ENCODE assay signal across 17 cellular contexts in genomic region chr15:77021088-77021481, GRCh38. TPM values are rescaled to one million over a fixed set of nuclear protein-coding genes. Genes with fewer than 3 reads are reported as not detected.
DNase-seq lines count a peak whose midpoint lies in the region; ATAC-seq lines count a peak whose summit lies in the region.
"Had no signal": no experiment of that assay in that cellular context is flagged by ENCODE, and none has a peak within 500 bp of the region (broad histone marks: within the 10 kb centered on the region; RNA-seq: fewer than 3 reads in every experiment).

No MANE protein-coding gene starts in this region.

- peaks cover 61% of the 10 kb centered on the region for H3K36me3 Mint-ChIP-seq in activated CD4-positive, alpha-beta T cell treated with anti-CD3 and anti-CD28 coated beads, Interleukin-2, amount 10 ng/mL, durations not matched to agents 7 days and 5 days (ENCODE audit: low read depth)
- peaks cover 2% of the 10 kb centered on the region for H3K36me3 Mint-ChIP-seq in activated naive CD8-positive, alpha-beta T cell
- peaks cover 0 to 33% (median 0%) of the 10 kb centered on the region in 3 donors for H3K36me3 Mint-ChIP-seq in naive thymus-derived CD8-positive, alpha-beta T cell

- H3K27me3 Mint-ChIP-seq in activated CD4-positive, alpha-beta T cell treated with anti-CD3 and anti-CD28 coated beads, Interleukin-2, amount 10 ng/mL, durations not matched to agents 7 days and 5 days, result no peaks in the 10 kb centered on the region
- H3K27me3 Mint-ChIP-seq in activated naive CD8-positive, alpha-beta T cell, result no peaks in the 10 kb centered on the region
- no peaks in the 10 kb centered on the region for H3K27me3 Mint-ChIP-seq in naive thymus-derived CD8-positive, alpha-beta T cell

- H3K27ac Mint-ChIP-seq in activated CD4-positive, alpha-beta T cell treated with anti-CD3 and anti-CD28 coated beads, Interleukin-2, amount 10 ng/mL, durations not matched to agents 7 days and 5 days, result peak overlapping the region; percentile 98
- peak overlapping the region; percentile 98 for H3K27ac Mint-ChIP-seq in activated naive CD8-positive, alpha-beta T cell
- peak overlapping the region; percentile 90 to 99 (median 96) for H3K27ac Mint-ChIP-seq in naive thymus-derived CD8-positive, alpha-beta T cell

- DNase-seq in activated CD4-positive, alpha-beta T cell treated with anti-CD3 and anti-CD28 coated beads, Interleukin-2, amount 10 ng/mL, durations not matched to agents 7 days and 5 days, result no peak
- no peak for DNase-seq in activated CD4-positive, alpha-beta T cell treated with anti-CD3 and anti-CD28 coated beads for 48 hours
- peak in 1 of 10 donors; percentile 52 for DNase-seq in naive thymus-derived CD8-positive, alpha-beta T cell
- DNase-seq in KG1 (lab: John Stamatoyannopoulos, UW) (no peak), inferior parietal cortex (ENCODE audit: extremely low spot score) (no peak), cerebellum (ENCODE audit: low spot score) (no peak)
- DNase-seq: activated CD4-positive, CD25-positive, alpha-beta regulatory T cell treated with anti-CD3 and anti-CD28 coated beads, Interleukin-2, amount 50 U/mL, for 72 hours; activated gamma-delta T cell; NCI-H2171 treated with DMSO at 0.1 percent for 48 hours; upper lobe of right lung had no signal

- POLR2A ChIA-PET in activated CD4-positive, alpha-beta T cell treated with anti-CD3 and anti-CD28 coated beads, Interleukin-2, amount 10 ng/mL, durations not matched to agents 7 days and 5 days (lab: Charles Lee), result no interaction called here
- POLR2A ChIA-PET in naive thymus-derived CD8-positive, alpha-beta T cell (lab: Charles Lee), result interaction anchor here (6.7 kb wide), 1 partner anchor 25 kb away, joined by 72 read pairs; the partner anchor contains the start of gene PSTPIP1

- H3K9me3 ChIP-seq in KOPT-K1 (ENCODE audit: insufficient read depth, low read length, poor library complexity, severe bottlenecking), result no peaks in the 10 kb centered on the region
- H3K9me3 ChIP-seq: breast epithelium, Caco-2, upper lobe of right lung had no signal

- peak overlapping the region; percentile 71 for H3K27ac ChIP-seq in KOPT-K1 (ENCODE audit: low read depth, low read length, poor library complexity, severe bottlenecking)
- H3K27ac ChIP-seq: breast epithelium, upper lobe of right lung had no signal

- no peak for ATAC-seq in naive thymus-derived CD8-positive, alpha-beta T cell
- ATAC-seq: left colon, upper lobe of right lung had no signal

- no peaks in the 10 kb centered on the region for H3K9me3 Mint-ChIP-seq in activated CD4-positive, alpha-beta T cell treated with anti-CD3 and anti-CD28 coated beads, Interleukin-2, amount 10 ng/mL, durations not matched to agents 7 days and 5 days
- H3K9me3 Mint-ChIP-seq in activated naive CD8-positive, alpha-beta T cell (ENCODE audit: low read depth), result no peaks in the 10 kb centered on the region
- no peaks in the 10 kb centered on the region for H3K9me3 Mint-ChIP-seq in naive thymus-derived CD8-positive, alpha-beta T cell

- peaks cover 5% of the 10 kb centered on the region; the same call in 1 of the 2 replicates for H3K36me3 ChIP-seq in KOPT-K1 (ENCODE audit: insufficient read depth, low read length)
- H3K36me3 ChIP-seq: breast epithelium, upper lobe of right lung had no signal

- H3K4me3 Mint-ChIP-seq in activated CD4-positive, alpha-beta T cell treated with anti-CD3 and anti-CD28 coated beads, Interleukin-2, amount 10 ng/mL, durations not matched to agents 7 days and 5 days, result peak overlapping the region; percentile 54
- no peak overlapping the region for H3K4me3 Mint-ChIP-seq in activated naive CD8-positive, alpha-beta T cell
- H3K4me3 Mint-ChIP-seq in naive thymus-derived CD8-positive, alpha-beta T cell, result peak overlapping the region in 7 of 10 donors; percentile 8 to 80 (median 74)

- CTCF ChIA-PET in activated CD4-positive, alpha-beta T cell treated with anti-CD3 and anti-CD28 coated beads, Interleukin-2, amount 10 ng/mL, durations not matched to agents 7 days and 5 days (lab: Charles Lee), result interaction anchor here (2.5 kb wide), 1 partner anchor 10 kb away, joined by 12 read pairs; no protein-coding TSS in a partner anchor

- peaks cover 77% of the 10 kb centered on the region for H3K4me1 Mint-ChIP-seq in activated CD4-positive, alpha-beta T cell treated with anti-CD3 and anti-CD28 coated beads, Interleukin-2, amount 10 ng/mL, durations not matched to agents 7 days and 5 days
- H3K4me1 Mint-ChIP-seq in activated naive CD8-positive, alpha-beta T cell (ENCODE audit: low read depth), result peaks cover 74% of the 10 kb centered on the region
- H3K4me1 Mint-ChIP-seq in naive thymus-derived CD8-positive, alpha-beta T cell, result peaks cover 36 to 87% (median 75%) of the 10 kb centered on the region in 4 donors

RNA-seq across cellular contexts. Expression of gene PSTPIP1, which starts 26.2 kb away (rescaled TPM):
- 100 to 1,000 TPM; 135 to 176 TPM for total RNA-seq in activated CD4-positive, alpha-beta T cell treated with anti-CD3 and anti-CD28 coated beads, Interleukin-2, amount 10 ng/mL, durations not matched to agents 7 days and 5 days
- 100 to 1,000 TPM; 118 to 124 TPM for total RNA-seq in naive thymus-derived CD8-positive, alpha-beta T cell
- polyA plus RNA-seq in naive thymus-derived CD8-positive, alpha-beta T cell, result 10 to 100 TPM; 34.0 to 50.6 (median 41.8) TPM
- 0.27 TPM for total RNA-seq in cerebellum
- total RNA-seq: A673, Caco-2, smooth muscle cell had no signal

RNA-seq across cellular contexts. Expression of gene TSPAN3, which starts 49.8 kb away (rescaled TPM):
- total RNA-seq in activated CD4-positive, alpha-beta T cell treated with anti-CD3 and anti-CD28 coated beads, Interleukin-2, amount 10 ng/mL, durations not matched to agents 7 days and 5 days, result 10 to 100 TPM; 14.5 to 16.7 TPM
- total RNA-seq in naive thymus-derived CD8-positive, alpha-beta T cell, result 10 to 100 TPM; 36.6 to 36.8 TPM
- 100 to 1,000 TPM in 2 of 3 donors, 10 to 100 TPM in 1; 87.9 to 120 (median 115) TPM for polyA plus RNA-seq in naive thymus-derived CD8-positive, alpha-beta T cell
- 261 TPM for total RNA-seq in cerebellum

Comparison
In these comparisons a context has a peak if more than half of its experiments do, and no peak if none do; other contexts are left out.
1. RNA of gene PSTPIP1, which starts 26.2 kb away (total RNA-seq): 135 to 176 TPM in activated CD4-positive, alpha-beta T cell treated with anti-CD3 and anti-CD28 coated beads, Interleukin-2, amount 10 ng/mL, durations not matched to agents 7 days and 5 days and 118 to 124 TPM in naive thymus-derived CD8-positive, alpha-beta T cell; 0.27 TPM in cerebellum (single experiment); every median in the first group is over 10 times any median in the second.
2. Peak in every context shown above with its lines, with median percentiles within 50 percentile points of each other: H3K27ac Mint-ChIP-seq.